In genomic region chr2:15940661-15941482, GRCh38 we compare ENCODE assay signal across 9 cellular contexts. TPM values are rescaled to one million over a fixed set of nuclear protein-coding genes. Genes with fewer than 3 reads are reported as not detected.
A peak's percentile ranks its signal among the peaks of the same experiment; 100 is the strongest.
DNase-seq lines count a peak whose midpoint lies in the region; ATAC-seq, FAIRE-seq and TF ChIP-seq lines count a peak whose summit lies in the region.
"Had no signal": no experiment of that assay in that cellular context is flagged by ENCODE, and none has a peak within 500 bp of the region (broad histone marks: within the 10 kb centered on the region; RNA-seq: fewer than 3 reads in every experiment).

No MANE protein-coding gene starts in this region.

- H3K36me3 ChIP-seq in GM23248 (ENCODE audit: low read depth) (no peaks in the 10 kb centered on the region), SK-N-SH (replicated peaks in 1 of 2; ENCODE audit: control insufficient read depth in 1 of 2, insufficient read depth in 2 of 2, low read length in 1 of 2) (no peaks in the 10 kb centered on the region), left ventricle myocardium inferior (no peaks in the 10 kb centered on the region), rectal smooth muscle tissue (ENCODE audit: control insufficient read depth, insufficient read depth, low read length) (no peaks in the 10 kb centered on the region), adrenal gland (replicated peaks in 1 of 2) (no peaks in the 10 kb centered on the region)

- no peak for TF ChIP-seq CTCF in SK-N-SH (IDR thresholded peaks at IDR 0.05)
- no peak for TF ChIP-seq CTCF in left ventricle myocardium inferior (IDR thresholded peaks at IDR 0.05; ENCODE audit: borderline replicate concordance)
- TF ChIP-seq CTCF in adrenal gland (IDR thresholded peaks at IDR 0.05): no peak

- no peak overlapping the region for H3K4me2 ChIP-seq in GM23248 (ENCODE audit: unreplicated experiment)
- peak overlapping the region; percentile 70; the same call in 1 of the 2 replicates for H3K4me2 ChIP-seq in SK-N-SH

- DNase-seq in GM23248 (peak; percentile 13), SK-N-SH (peak; percentile 84), left ventricle myocardium inferior (no peak), adrenal gland (no peak), SK-N-DZ (ENCODE audit: low spot score) (no peak), H54 (ENCODE audit: insufficient read length, low spot score) (no peak)

- POLR2A ChIA-PET in SK-N-SH (lab: Yijun Ruan, JAX): interaction anchor here (0.9 to 1.8 kb wide), 7 partner anchors 96 to 566 kb away, joined by 3 to 9 read pairs (median 5); no protein-coding TSS in a partner anchor

- intact Hi-C loops in left ventricle myocardium inferior (cut with micrococcal nuclease) (no loop called here), adrenal gland (cut with DNase I) (loop anchor here (2.0 to 10.0 kb wide), 3 partner anchors 340 to 564 kb away; no protein-coding TSS in a partner anchor)

- H3K27me3 ChIP-seq in GM23248 (replicated peaks; ENCODE audit: insufficient read depth): peaks cover 55% of the 10 kb centered on the region
- peaks cover 41% of the 10 kb centered on the region for H3K27me3 ChIP-seq in SK-N-SH (ENCODE audit: insufficient read depth)
- H3K27me3 ChIP-seq in left ventricle myocardium inferior (ENCODE audit: low read depth): peaks cover 57% of the 10 kb centered on the region
- peaks cover 3% of the 10 kb centered on the region for H3K27me3 ChIP-seq in rectal smooth muscle tissue (ENCODE audit: control insufficient read depth, insufficient read depth, low read length)
- peaks cover 35% of the 10 kb centered on the region for H3K27me3 ChIP-seq in adrenal gland

- no peaks in the 10 kb centered on the region for H4K20me1 ChIP-seq in GM23248 (ENCODE audit: insufficient read depth)
- H4K20me1 ChIP-seq in SK-N-SH (ENCODE audit: insufficient read depth): no peaks in the 10 kb centered on the region

- H3F3A ChIP-seq in GM23248 (ENCODE audit: insufficient read depth) (no peaks in the 10 kb centered on the region), SK-N-SH (replicated peaks; ENCODE audit: insufficient read depth) (no peaks in the 10 kb centered on the region)

- 2 to 4% methylated on average over 42 to 47 of the region's 52 CpGs for WGBS in GM23248 (ENCODE audit: low coverage in 1 of 2, low lambda C conversion rate in 2 of 2, missing lambda C conversion rate in 2 of 2), 2 experiments
- WGBS in SK-N-SH (ENCODE audit: low lambda C conversion rate): 3% methylated on average over 50 of the region's 52 CpGs
- 0 to 1% (median 1%) methylated on average over 5 to 52 of the region's 52 CpGs for WGBS in adrenal gland, 4 donors

- TF ChIP-seq EP300 in SK-N-SH (IDR thresholded peaks at IDR 0.05; ENCODE audit: borderline replicate concordance in 1 of 2, low read depth in 1 of 2, low read length in 1 of 2): no peak

- no peaks in the 10 kb centered on the region for H3K79me2 ChIP-seq in GM23248 (ENCODE audit: insufficient read depth)
- H3K79me2 ChIP-seq in SK-N-SH (ENCODE audit: insufficient read depth): no peaks in the 10 kb centered on the region

- ATAC-seq in GM18867 (IDR thresholded peaks at IDR 0.05; ENCODE audit: unreplicated experiment): no peak

- H3K4me3 ChIP-seq in GM23248 (no peak overlapping the region), SK-N-SH (ENCODE audit: low read depth in 2 of 2, low read length in 1 of 2) (peak overlapping the region in 1 of 2 experiments; percentile 53; a peak in 2 of 4 replicates), left ventricle myocardium inferior (peak overlapping the region; percentile 73), rectal smooth muscle tissue (ENCODE audit: low read length) (peak overlapping the region; percentile 62), adrenal gland (peak overlapping the region in 1 of 4 donors; percentile 48)
- H3K4me3 ChIP-seq: K562 had no signal

- CTCF ChIA-PET in SK-N-SH (lab: Yijun Ruan, JAX): interaction anchor here (0.5 to 8.1 kb wide), 58 partner anchors 10 to 816 kb away, joined by 3 to 236 read pairs (median 6); no protein-coding TSS in a partner anchor

- H3K9me3 ChIP-seq in GM23248 (ENCODE audit: low read depth) (no peaks in the 10 kb centered on the region), SK-N-SH (no peaks in the 10 kb centered on the region), left ventricle myocardium inferior (replicated peaks) (no peaks in the 10 kb centered on the region), adrenal gland (replicated peaks in 1 of 3) (no peaks in the 10 kb centered on the region)

- H2AFZ ChIP-seq in GM23248 (no peak overlapping the region), SK-N-SH (ENCODE audit: low read depth) (no peak overlapping the region)

- no peak for TF ChIP-seq POLR2A in adrenal gland (IDR thresholded peaks at IDR 0.05)
- no peak for TF ChIP-seq POLR2A in H54 (IDR thresholded peaks at IDR 0.05; ENCODE audit: low read depth, low read length)

- no peak overlapping the region for H3K9ac ChIP-seq in GM23248
- H3K9ac ChIP-seq in SK-N-SH: no peak overlapping the region
- no peak overlapping the region for H3K9ac ChIP-seq in rectal smooth muscle tissue (ENCODE audit: low read length)

- H3K9me2 ChIP-seq in GM23248 (ENCODE audit: insufficient read depth): no peaks in the 10 kb centered on the region
- no peaks in the 10 kb centered on the region for H3K9me2 ChIP-seq in SK-N-SH

- FAIRE-seq in H54 (lab: Jason Lieb, UNC): no peak
- FAIRE-seq: K562 had no signal

- in situ Hi-C loops in GM23248 (cut with MboI): no loop called here

- H3K27ac ChIP-seq in GM23248 (no peak overlapping the region), SK-N-SH (ENCODE audit: low read depth in 2 of 2, low read length in 1 of 2) (peak overlapping the region in 1 of 2 experiments; percentile 77; a peak in 1 of 4 replicates), left ventricle myocardium inferior (replicated peaks) (peak overlapping the region; percentile 44), rectal smooth muscle tissue (ENCODE audit: low read depth, low read length) (no peak overlapping the region), adrenal gland (no peak overlapping the region)

- H3K4me1 ChIP-seq in GM23248 (ENCODE audit: insufficient read depth) (0 out of 2 replicates have a peak, but pooled peaks cover 4% of the 10 kb centered on the region), SK-N-SH (ENCODE audit: control insufficient read depth in 1 of 2, insufficient read depth in 2 of 2, low read depth in 1 of 2, low read length in 1 of 2) (peaks cover 0 to 31% of the 10 kb centered on the region in 2 experiments; a peak in 2 of 4 replicates), left ventricle myocardium inferior (peaks cover 52% of the 10 kb centered on the region), rectal smooth muscle tissue (ENCODE audit: control insufficient read depth, insufficient read depth, low read length) (peaks cover 4% of the 10 kb centered on the region), adrenal gland (replicated peaks in 1 of 2) (peaks cover 19 to 30% of the 10 kb centered on the region in 2 donors)

- no peak for TF ChIP-seq RAD21 in SK-N-SH (IDR thresholded peaks at IDR 0.05; ENCODE audit: low read length)

TF ChIP-seq in SK-N-SH, 30 proteins besides CTCF, POLR2A, EP300 and RAD21 (continues in another document):
- TF ChIP-seq RXRA (IDR thresholded peaks at IDR 0.05; ENCODE audit: borderline replicate concordance, low read depth) (no peak), ZBTB33 (IDR thresholded peaks at IDR 0.05; ENCODE audit: borderline replicate concordance, low read depth) (no peak), FOXM1 (IDR thresholded peaks at IDR 0.05; ENCODE audit: low read depth) (no peak), MEF2A (IDR thresholded peaks at IDR 0.05; ENCODE audit: borderline replicate concordance, low read depth) (no peak), TCF12 (IDR thresholded peaks at IDR 0.05) (no peak), PBX3 (IDR thresholded peaks at IDR 0.05) (no peak), YY1 (IDR thresholded peaks at IDR 0.05; ENCODE audit: low read depth) (no peak), FOXJ3 (CRISPR knock-in tag; IDR thresholded peaks at IDR 0.05) (no peak), NFIC (IDR thresholded peaks at IDR 0.05; ENCODE audit: borderline replicate concordance) (no peak), RFX5 (IDR thresholded peaks at IDR 0.05; ENCODE audit: low read length) (no peak), RCOR1 (IDR thresholded peaks at IDR 0.05; ENCODE audit: low read length) (no peak)

RNA-seq across cellular contexts. Expression of gene MYCN, which starts 0.5 kb away (rescaled TPM):
- total RNA-seq in GM23248 (2014; rRNA removed; shearing (Covaris generic)): not detected in 2 replicates
- polyA plus RNA-seq in GM23248 (2016; fragmentation: Nextera tagmentation; extraction: Ambion mirVana) (not detected in 2 replicates), SK-N-SH (2012; rRNA removed) (0.03 TPM in 1 of 2 replicates, not detected in the other), adrenal gland (under 1 TPM; 0.49 to 0.88 (median 0.61) TPM)
- 0.06 and 0.13 TPM in 2 replicates for polyA plus RNA-seq in SK-N-SH (2012; cell fraction: cytosol; rRNA removed)
- polyA plus RNA-seq in SK-N-SH (2012; cell fraction: nucleus; rRNA removed): 0.04 and 0.05 TPM in 2 replicates
- total RNA-seq in left ventricle myocardium inferior (0.38 TPM), adrenal gland (1 to 10 TPM in 5 of 8 donors, under 1 TPM in 3; 0.24 to 1.8 (median 1.3) TPM)
- polyA plus RNA-seq in SK-N-DZ (2014; cell fraction: cytosol; rRNA removed): 1,097 and 1,099 TPM in 2 replicates
- polyA plus RNA-seq in SK-N-DZ (2014; cell fraction: nucleus; rRNA removed): 1,072 and 1,695 TPM in 2 replicates
- total RNA-seq: K562 had no signal
- polyA plus RNA-seq: K562 had no signal

Comparison
In these comparisons a context has a peak if more than half of its experiments do, and no peak if none do; other contexts are left out.
1. DNase-seq: peak in GM23248 (single experiment) and SK-N-SH (single experiment); none in left ventricle myocardium inferior (single experiment), adrenal gland (0 of 7), SK-N-DZ (single experiment) and H54 (single experiment).